ENCODE assay signal across 21 cellular contexts in the genomic region with DNA sequence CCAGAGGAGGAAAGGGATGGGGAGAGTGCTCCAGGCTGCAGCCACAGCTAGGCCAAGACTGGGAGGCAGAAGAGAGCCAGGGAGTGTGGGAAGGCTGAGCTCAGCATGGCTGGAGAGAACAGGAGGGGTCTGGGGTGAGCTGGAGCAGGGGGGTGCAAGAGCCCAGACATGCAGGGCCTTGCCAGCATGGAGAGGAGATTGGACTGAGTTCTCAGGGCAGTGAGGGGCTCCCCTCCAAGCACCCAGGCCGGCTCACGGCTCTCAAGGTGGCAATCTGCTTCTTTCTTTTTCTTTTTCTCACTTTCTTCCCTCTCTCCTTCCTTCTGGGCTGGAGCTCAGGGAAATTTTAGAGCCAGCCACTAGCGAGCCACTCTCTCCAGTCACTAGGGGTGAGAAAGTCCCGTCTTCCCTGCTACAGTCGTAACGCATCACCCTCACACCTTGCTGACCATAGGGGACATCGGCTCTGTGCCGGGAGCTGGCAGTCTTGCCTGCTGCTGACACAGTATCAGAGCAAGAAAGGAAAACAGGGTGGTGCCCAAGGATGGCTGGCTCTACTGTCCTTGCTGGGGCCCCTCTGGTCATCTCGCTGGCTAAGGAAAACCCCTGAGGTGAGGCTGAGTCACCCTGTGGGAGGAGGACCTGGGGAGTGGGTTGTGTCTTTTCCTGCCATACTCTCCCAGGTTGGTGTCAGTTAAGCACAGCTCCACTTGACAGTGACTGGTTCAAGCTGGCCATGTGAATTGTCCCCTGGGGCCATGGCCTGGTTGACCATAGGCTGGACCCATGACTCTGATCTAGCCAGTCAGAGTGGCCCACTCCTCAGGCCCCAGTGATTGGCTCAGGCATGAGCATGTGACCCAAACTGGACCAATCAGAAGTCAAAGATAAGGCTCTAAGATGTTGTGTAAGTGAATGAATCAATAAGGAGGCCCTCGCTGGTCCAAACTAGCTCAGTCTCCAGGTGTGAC.
DNase-seq lines count a peak whose midpoint lies in the region; ATAC-seq and TF ChIP-seq lines count a peak whose summit lies in the region.
"Had no signal": no experiment of that assay in that cellular context is flagged by ENCODE, and none has a peak within 500 bp of the region (broad histone marks: within the 10 kb centered on the region; RNA-seq: fewer than 3 reads in every experiment).

No MANE protein-coding gene starts in this region.

- H3K4me1 ChIP-seq in HCT116 (ENCODE audit: control insufficient read depth in 1 of 2, insufficient read depth in 2 of 2, low read length in 2 of 2) (no peaks in the 10 kb centered on the region), PC-3 (ENCODE audit: insufficient read depth, low read length) (0 out of 2 replicates have a peak, but pooled peaks cover 7% of the 10 kb centered on the region), gastrocnemius medialis (no peaks in the 10 kb centered on the region)
- H3K4me1 ChIP-seq: pancreas had no signal

- no peak overlapping the region for H3K4me3 Mint-ChIP-seq in stimulated activated effector memory CD8-positive, alpha-beta T cell treated with anti-CD3 and anti-CD28 coated beads, Interleukin-12 subunit alpha, Interleukin-12 subunit beta, amount 100 ng/mL, for 72 hours
- H3K4me3 Mint-ChIP-seq: CD4-positive, alpha-beta T cell; naive B cell had no signal

- in situ Hi-C loops in gastrocnemius medialis (cut with MboI; ENCODE audit: low sequenced_read_pairs in 4 of 4), result no loop called here

- H3K4me3 ChIP-seq in HCT116 (replicated peaks in 1 of 2; ENCODE audit: low read depth in 1 of 2, low read length in 2 of 2), result no peak overlapping the region
- H3K4me3 ChIP-seq in PC-3 (ENCODE audit: low read length), result no peak overlapping the region
- H3K4me3 ChIP-seq in gastrocnemius medialis, result no peak overlapping the region
- H3K4me3 ChIP-seq: pancreas had no signal

- BruUV-seq in HCT116 (replicated peaks; lab: Mats Ljungman, UMichigan) (no TSS peak), PC-3 (replicated peaks; lab: Mats Ljungman, UMichigan) (no TSS peak)

- TF ChIP-seq CTCF in HCT116 (IDR thresholded peaks at IDR 0.05 in 2 of 3, conservative IDR thresholded peaks at IDR 0.05 in 1 of 3; ENCODE audit: borderline replicate concordance in 1 of 3, insufficient read depth in 1 of 3, low read depth in 2 of 3, low read length in 2 of 3) (no peak), PC-3 (conservative IDR thresholded peaks at IDR 0.05; ENCODE audit: low read depth, low read length) (no peak), gastrocnemius medialis (IDR thresholded peaks at IDR 0.05 in 4 of 5, conservative IDR thresholded peaks at IDR 0.05 in 1 of 5) (no peak)

- H3K27me3 ChIP-seq in HCT116 (ENCODE audit: insufficient read depth, low read length) (peaks cover 52% of the 10 kb centered on the region), PC-3 (ENCODE audit: low read length) (no peaks in the 10 kb centered on the region), gastrocnemius medialis (no peaks in the 10 kb centered on the region)
- H3K27me3 ChIP-seq: pancreas had no signal

- intact Hi-C loops in HCT116 (cut with micrococcal nuclease) (no loop called here), PC-3 (cut with micrococcal nuclease) (no loop called here), gastrocnemius medialis (cut with DNase I; ENCODE audit: low total_unique reads) (no loop called here)

- ATAC-seq in HCT116 (0 out of 2 replicates have a peak, but pooled peaks have one; percentile 34), PC-3 (no peak), HG03460 (IDR thresholded peaks at IDR 0.05; ENCODE audit: unreplicated experiment) (no peak), gastrocnemius medialis (no peak)
- peak; percentile 27 for ATAC-seq in stimulated activated effector memory CD8-positive, alpha-beta T cell treated with anti-CD3 and anti-CD28 coated beads, Interleukin-12 subunit alpha, Interleukin-12 subunit beta, amount 100 ng/mL, for 72 hours
- ATAC-seq: pancreas, sciatic nerve, SK-N-SH treated with all-trans-retinoic acid at 6 μM for 48 hours had no signal

- RAD21 ChIA-PET in HCT116 (lab: Charles Lee; ENCODE audit: low non-redundant PET in 1 of 2, low total read pairs in 2 of 2, uncharacterized antibody in 2 of 2, unreplicated experiment in 2 of 2), result no interaction called here

- POLR2A ChIA-PET in HCT116 (lab: Charles Lee), result no interaction called here
- POLR2A ChIA-PET in PC-3 (lab: Charles Lee; ENCODE audit: unreplicated experiment), result no interaction called here

- no peaks in the 10 kb centered on the region for H3K79me2 ChIP-seq in HCT116 (ENCODE audit: insufficient read depth, low read length)
- no peaks in the 10 kb centered on the region for H3K79me2 ChIP-seq in PC-3 (ENCODE audit: low read length)

- H3K9me3 Mint-ChIP-seq in stimulated activated effector memory CD8-positive, alpha-beta T cell treated with anti-CD3 and anti-CD28 coated beads, Interleukin-12 subunit alpha, Interleukin-12 subunit beta, amount 100 ng/mL, for 72 hours, result no peaks in the 10 kb centered on the region
- H3K9me3 Mint-ChIP-seq: CD4-positive, alpha-beta T cell had no signal

- H3K4me1 Mint-ChIP-seq in stimulated activated effector memory CD8-positive, alpha-beta T cell treated with anti-CD3 and anti-CD28 coated beads, Interleukin-12 subunit alpha, Interleukin-12 subunit beta, amount 100 ng/mL, for 72 hours, result peaks cover 13% of the 10 kb centered on the region
- H3K4me1 Mint-ChIP-seq: naive B cell had no signal

- no peaks in the 10 kb centered on the region for H4K20me1 ChIP-seq in HCT116 (ENCODE audit: insufficient read depth)
- no peaks in the 10 kb centered on the region for H4K20me1 ChIP-seq in PC-3 (ENCODE audit: low read length)

- TF ChIP-seq RAD21 in HCT116 (IDR thresholded peaks at IDR 0.05; ENCODE audit: low read depth), result no peak

- no peak overlapping the region for H3K9ac ChIP-seq in HCT116 (ENCODE audit: low read length)
- H3K9ac ChIP-seq in PC-3 (ENCODE audit: low read length), result no peak overlapping the region
- H3K9ac ChIP-seq: KMS-11 had no signal

- H3K9me3 ChIP-seq in HCT116 (ENCODE audit: control insufficient read depth in 1 of 2, insufficient read depth in 1 of 2, low read depth in 1 of 2, low read length in 2 of 2), result no peaks in the 10 kb centered on the region
- H3K9me3 ChIP-seq in PC-3 (ENCODE audit: low read length), result no peaks in the 10 kb centered on the region
- H3K9me3 ChIP-seq in gastrocnemius medialis, result no peaks in the 10 kb centered on the region
- H3K9me3 ChIP-seq: pancreas had no signal

- peak overlapping the region; percentile 74 for H3K27ac Mint-ChIP-seq in stimulated activated effector memory CD8-positive, alpha-beta T cell treated with anti-CD3 and anti-CD28 coated beads, Interleukin-12 subunit alpha, Interleukin-12 subunit beta, amount 100 ng/mL, for 72 hours
- H3K27ac Mint-ChIP-seq: CD4-positive, alpha-beta T cell had no signal

- no peak for DNase-seq in HCT116 (ENCODE audit: low read depth, low spot score)
- peak; percentile 26 for DNase-seq in PC-3
- peak; percentile 39 for DNase-seq in ecto neural progenitor cell (ENCODE audit: low spot score)
- DNase-seq in stimulated activated effector memory CD8-positive, alpha-beta T cell treated with anti-CD3 and anti-CD28 coated beads, Interleukin-12 subunit alpha, Interleukin-12 subunit beta, amount 100 ng/mL, for 72 hours (ENCODE audit: low spot score in 2 of 2), result no peak
- DNase-seq in NCI-H2029 treated with DMSO at 0.1 percent for 48 hours (lab: John Stamatoyannopoulos, UW), result no peak
- no peak for DNase-seq in gastrocnemius medialis
- no peak for DNase-seq in NCI-H526 treated with DMSO at 0.1 percent for 48 hours (lab: John Stamatoyannopoulos, UW)
- DNase-seq: activated effector memory CD4-positive, alpha-beta T cell treated with anti-CD3 and anti-CD28 coated beads, Interleukin-2, amount 50 U/mL, for 16 hours; CD4-positive, alpha-beta T cell; DMS153; MV-4-11; naive B cell; NCI-H510A treated with DMSO at 0.1 percent for 48 hours; T-helper 9 cell; trophoblast cell; WERI-Rb-1 had no signal

- no peaks in the 10 kb centered on the region for H3K36me3 Mint-ChIP-seq in stimulated activated effector memory CD8-positive, alpha-beta T cell treated with anti-CD3 and anti-CD28 coated beads, Interleukin-12 subunit alpha, Interleukin-12 subunit beta, amount 100 ng/mL, for 72 hours
- H3K36me3 Mint-ChIP-seq: naive B cell had no signal

- no peaks in the 10 kb centered on the region for H3F3A ChIP-seq in PC-3 (ENCODE audit: low read length, unreplicated experiment)

- H3K27ac ChIP-seq in HCT116 (ENCODE audit: low read depth, low read length) (no peak overlapping the region), PC-3 (ENCODE audit: low read length) (no peak overlapping the region), gastrocnemius medialis (no peak overlapping the region)
- H3K27ac ChIP-seq: KMS-11, pancreas, WERI-Rb-1 had no signal

- CTCF ChIA-PET in HCT116 (lab: Charles Lee) (no interaction called here), PC-3 (lab: Charles Lee) (no interaction called here)

- H3K36me3 ChIP-seq in HCT116 (ENCODE audit: control insufficient read depth in 1 of 2, insufficient read depth in 2 of 2, low read length in 2 of 2) (no peaks in the 10 kb centered on the region), PC-3 (ENCODE audit: low read depth, low read length) (no peaks in the 10 kb centered on the region), gastrocnemius medialis (no peaks in the 10 kb centered on the region)
- H3K36me3 ChIP-seq: pancreas, WERI-Rb-1 had no signal

- H3K9me2 ChIP-seq in HCT116 (ENCODE audit: insufficient read depth), result no peaks in the 10 kb centered on the region
- no peaks in the 10 kb centered on the region for H3K9me2 ChIP-seq in PC-3 (replicated peaks; ENCODE audit: low read length)

- H2AFZ ChIP-seq in HCT116 (ENCODE audit: low read depth, low read length, poor library complexity, severe bottlenecking) (no peak overlapping the region), PC-3 (ENCODE audit: low read length) (no peak overlapping the region)

- no peak overlapping the region for H3K4me2 ChIP-seq in HCT116 (ENCODE audit: low read length)
- no peak overlapping the region for H3K4me2 ChIP-seq in PC-3 (ENCODE audit: low read length)
- H3K4me2 ChIP-seq: KMS-11 had no signal

- TF ChIP-seq POLR2A in HCT116 (IDR thresholded peaks at IDR 0.05; ENCODE audit: borderline replicate concordance, extremely low read depth, insufficient read depth, insufficient read length) (no peak), gastrocnemius medialis (IDR thresholded peaks at IDR 0.05) (no peak)

TF ChIP-seq in HCT116, 20 proteins besides CTCF, POLR2A, EP300 and RAD21 (continues in another document):
- no peak for TF ChIP-seq FOSL1 (IDR thresholded peaks at IDR 0.05; ENCODE audit: low read depth)
- no peak for TF ChIP-seq EZH2phosphoT487 (IDR thresholded peaks at IDR 0.05; ENCODE audit: borderline replicate concordance)
- TF ChIP-seq EZH2 (IDR thresholded peaks at IDR 0.05), result no peak

Comparison
In these comparisons a context has a peak if more than half of its experiments do, and no peak if none do; other contexts are left out.
1. ATAC-seq: peak in HCT116 (single experiment) and stimulated activated effector memory CD8-positive, alpha-beta T cell treated with anti-CD3 and anti-CD28 coated beads, Interleukin-12 subunit alpha, Interleukin-12 subunit beta, amount 100 ng/mL, for 72 hours (single experiment); none in PC-3 (single experiment), HG03460 (single experiment) and gastrocnemius medialis (0 of 2).
2. DNase-seq: peak in PC-3 (single experiment) and ecto neural progenitor cell (single experiment); none in HCT116 (single experiment), stimulated activated effector memory CD8-positive, alpha-beta T cell treated with anti-CD3 and anti-CD28 coated beads, Interleukin-12 subunit alpha, Interleukin-12 subunit beta, amount 100 ng/mL, for 72 hours (0 of 2), NCI-H2029 treated with DMSO at 0.1 percent for 48 hours (single experiment), gastrocnemius medialis (0 of 2) and NCI-H526 treated with DMSO at 0.1 percent for 48 hours (single experiment).